In genomic region chr20:23096986-23097520, GRCh38 we compare ENCODE assay signal across 19 cellular contexts. TPM values are rescaled to one million over a fixed set of nuclear protein-coding genes. Genes with fewer than 3 reads are reported as not detected.
"Had no signal": no experiment of that assay in that cellular context is flagged by ENCODE, and none has a peak within 500 bp of the region (broad histone marks: within the 10 kb centered on the region; RNA-seq: fewer than 3 reads in every experiment).

No MANE protein-coding gene starts in this region.

- H3K27me3 ChIP-seq: colonic mucosa, right atrium auricular region had no signal

- H3K4me3 ChIP-seq: colonic mucosa, lower lobe of right lung, right atrium auricular region, SK-N-MC had no signal

- H3K4me1 ChIP-seq: colonic mucosa had no signal

- H3K36me3 ChIP-seq: colonic mucosa, lower lobe of right lung, right atrium auricular region had no signal

- H3K27ac ChIP-seq: colonic mucosa, lower lobe of right lung, right atrium auricular region, SK-N-MC had no signal

- DNase-seq: activated CD4-positive, alpha-beta T cell treated with anti-CD3 and anti-CD28 coated beads, Interleukin-2, amount 50 U/mL, for 4 hours; activated naive CD4-positive, alpha-beta T cell; activated naive CD8-positive, alpha-beta T cell treated with anti-CD3 and anti-CD28 coated beads for 36 hours; activated T-cell treated with anti-CD3 and anti-CD28 coated beads for 4 hours; amniotic stem cell; central memory CD4-positive, alpha-beta T cell; colonic mucosa; hippocampal formation; lower lobe of right lung; nephron progenitor cell; occipital lobe; small intestine; stimulated activated CD4-positive, alpha-beta T cell treated with anti-CD3 and anti-CD28 coated beads, Interleukin-15, amount 100 ng/mL, for 24 hours; stimulated activated CD4-positive, alpha-beta T cell treated with anti-CD3 and anti-CD28 coated beads, Interleukin-2, amount 100 ng/mL, for 48 hours had no signal

- H3K9me3 ChIP-seq: colonic mucosa, lower lobe of right lung, right atrium auricular region had no signal

RNA-seq across cellular contexts. Expression of gene CD93, which starts 10.9 kb away (rescaled TPM):
- total RNA-seq: myocyte, progenitor cell of endocrine pancreas had no signal

RNA-seq across cellular contexts. Expression of gene THBD, which starts 47.6 kb away (rescaled TPM):
- total RNA-seq: activated CD8-positive, alpha-beta memory T cell treated with anti-CD3 and anti-CD28 coated beads for 36 hours; activated naive CD8-positive, alpha-beta T cell treated with anti-CD3 and anti-CD28 coated beads for 36 hours had no signal
